10 cellular contexts compared by ENCODE assay signal in genomic region chr10:120508393-120508792, GRCh38. TPM values are rescaled to one million over a fixed set of nuclear protein-coding genes. Genes with fewer than 3 reads are reported as not detected.
DNase-seq lines count a peak whose midpoint lies in the region; ATAC-seq and TF ChIP-seq lines count a peak whose summit lies in the region.
"Had no signal": no experiment of that assay in that cellular context is flagged by ENCODE, and none has a peak within 500 bp of the region (broad histone marks: within the 10 kb centered on the region; RNA-seq: fewer than 3 reads in every experiment).

No MANE protein-coding gene starts in this region.

- H3K36me3 ChIP-seq in colonic mucosa, result no peaks in the 10 kb centered on the region

- in situ Hi-C loops in ACHN (cut with HindIII; ENCODE audit: low pct_ligation_motif_present, low pct_unique_long_range_greater_than_20kb, low sequenced_read_pairs) (no loop called here), SK-MEL-5 (cut with HindIII; ENCODE audit: low pct_unique_long_range_greater_than_20kb, low sequenced_read_pairs) (no loop called here)

- no peaks in the 10 kb centered on the region for H3K4me1 ChIP-seq in colonic mucosa

- TF ChIP-seq CTCF in colonic mucosa (IDR thresholded peaks at IDR 0.05), result no peak

- peak overlapping the region; percentile 84 for H3K27ac ChIP-seq in epithelial cell of prostate
- H3K27ac ChIP-seq in colonic mucosa, result no peak overlapping the region

- intact Hi-C loops in colonic mucosa (cut with DNase I), result no loop called here

- no peaks in the 10 kb centered on the region for H3K9me3 ChIP-seq in colonic mucosa

- H3K4me3 ChIP-seq in colonic mucosa, result no peak overlapping the region

- H3K9ac ChIP-seq in colonic mucosa (ENCODE audit: low read depth in 2 of 2, low read length in 2 of 2), result no peak overlapping the region

- ATAC-seq in GM18867 (IDR thresholded peaks at IDR 0.05; ENCODE audit: unreplicated experiment), result peak; percentile 53
- no peak for ATAC-seq in HG03139 (IDR thresholded peaks at IDR 0.05; ENCODE audit: unreplicated experiment)

- DNase-seq in ACHN, result peak; percentile 93
- peak; percentile 5 for DNase-seq in SK-MEL-5 (ENCODE audit: low read depth, low spot score)
- peak; percentile 90 for DNase-seq in epithelial cell of prostate (ENCODE audit: low read depth, low spot score)
- DNase-seq in NCI-H1048 (lab: John Stamatoyannopoulos, UW), result no peak
- DNase-seq in cerebellar nuclear complex (lab: John Stamatoyannopoulos, UW), result no peak
- DNase-seq in colonic mucosa, result no peak
- DNase-seq: CD8-positive, alpha-beta memory T cell had no signal

- no peaks in the 10 kb centered on the region for H3K27me3 ChIP-seq in colonic mucosa

RNA-seq across cellular contexts. Expression of gene PLPP4, which starts 51.4 kb away (rescaled TPM):
- 1.7 and 4.0 TPM in 2 replicates for total RNA-seq in SK-MEL-5 (2014; rRNA removed; shearing (Covaris generic))
- 1.7 and 2.3 TPM in 2 replicates for polyA plus RNA-seq in SK-MEL-5 (2015; cell fraction: cytosol; rRNA removed)
- polyA plus RNA-seq in SK-MEL-5 (2015; cell fraction: nucleus; rRNA removed), result not detected in 2 replicates
- total RNA-seq in colonic mucosa, result under 1 TPM in 1 of 2 donors, not detected in 1; 0.61 TPM
- total RNA-seq: CD8-positive, alpha-beta memory T cell had no signal
- polyA plus RNA-seq: CD8-positive, alpha-beta memory T cell; IgD-negative memory B cell had no signal

Comparison
In these comparisons a context has a peak if more than half of its experiments do, and no peak if none do; other contexts are left out.
1. DNase-seq: peak in ACHN (single experiment), SK-MEL-5 (single experiment) and epithelial cell of prostate (single experiment); none in NCI-H1048 (single experiment), cerebellar nuclear complex (0 of 2) and colonic mucosa (single experiment).